ENCODE assay signal across 27 cellular contexts in the genomic region with DNA sequence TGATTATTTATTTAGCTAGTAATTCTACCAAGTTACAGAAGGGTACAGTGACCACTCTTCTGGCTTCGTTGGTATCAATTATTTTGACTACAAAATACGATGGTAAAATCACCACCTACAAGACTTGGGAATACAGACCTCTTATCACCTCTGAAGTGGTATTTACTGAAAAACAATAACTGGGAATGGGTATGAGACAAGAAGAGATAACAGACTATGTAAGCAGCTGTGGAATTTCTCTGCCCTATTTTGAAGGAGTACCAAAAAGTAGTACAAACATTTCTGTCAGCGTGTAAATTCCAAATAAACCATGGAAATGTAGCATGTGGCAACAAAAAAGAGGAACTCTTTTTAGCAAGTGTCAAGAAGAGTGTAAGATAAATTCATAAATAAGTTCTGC.
"Had no signal": no experiment of that assay in that cellular context is flagged by ENCODE, and none has a peak within 500 bp of the region (broad histone marks: within the 10 kb centered on the region; RNA-seq: fewer than 3 reads in every experiment).

No MANE protein-coding gene starts in this region.

- H3K27me3 ChIP-seq: gastroesophageal sphincter, stomach, suprapubic skin, transverse colon, uterus had no signal

- H3K27me3 Mint-ChIP-seq: brain; stimulated activated memory B cell treated with anti-CD40 and anti-IgM and Interleukin-4, amounts not matched to agents 10 μg/mL and 1 μg/mL and 100 μg/mL, for 72 hours; T-helper 17 cell had no signal

- H3K4me1 ChIP-seq: suprapubic skin, uterus had no signal

- H3K27ac ChIP-seq: gastroesophageal sphincter, stomach, suprapubic skin, transverse colon, uterus, VCaP had no signal

- H3K4me3 Mint-ChIP-seq: activated CD8-positive, alpha-beta T cell treated with anti-CD3 and anti-CD28 coated beads, Interleukin-2, amount 10 ng/mL, durations not matched to agents 7 days and 5 days; activated T-helper 1 cell treated with anti-CD3 and anti-CD28 coated beads, Interleukin-12 subunit alpha, Interleukin-12 subunit beta, Interleukin-2, Interleukin-4 antibody, amounts not matched to agents 30 ng/mL and 10 ng/mL and 1 ng/mL, durations not matched to agents 14 hours and 24 hours and 36 hours; brain; stimulated activated memory B cell treated with anti-CD40 and anti-IgM and Interleukin-4, amounts not matched to agents 10 μg/mL and 1 μg/mL and 100 μg/mL, for 72 hours; T-helper 17 cell had no signal

- FAIRE-seq: endothelial cell of umbilical vein, small intestine had no signal

- H3K9me3 Mint-ChIP-seq: activated T-helper 1 cell treated with anti-CD3 and anti-CD28 coated beads, Interleukin-12 subunit alpha, Interleukin-12 subunit beta, Interleukin-2, Interleukin-4 antibody, amounts not matched to agents 30 ng/mL and 10 ng/mL and 1 ng/mL, durations not matched to agents 14 hours and 24 hours and 36 hours; stimulated activated memory B cell treated with anti-CD40 and anti-IgM and Interleukin-4, amounts not matched to agents 10 μg/mL and 1 μg/mL and 100 μg/mL, for 72 hours had no signal

- DNase-seq: activated CD4-positive, alpha-beta T cell treated with anti-CD3 and anti-CD28 coated beads, Interleukin-2, amount 50 U/mL, for 1 hour; activated CD4-positive, CD25-positive, alpha-beta regulatory T cell treated with anti-CD3 and anti-CD28 coated beads, Interleukin-2, amount 50 U/mL, for 72 hours; activated CD8-positive, alpha-beta T cell treated with anti-CD3 and anti-CD28 coated beads, Interleukin-2, amount 10 ng/mL, durations not matched to agents 7 days and 5 days; activated gamma-delta T cell; activated naive CD4-positive, alpha-beta T cell treated with anti-CD3 and anti-CD28 coated beads, Interleukin-2, amount 50 U/mL, for 16 hours; anterior cingulate cortex; caudate nucleus; effector memory CD4-positive, alpha-beta T cell; head of caudate nucleus; hypothalamus; left ventricle myocardium superior; mammary epithelial cell; small intestine; stimulated activated CD4-positive, alpha-beta T cell treated with anti-CD3 and anti-CD28 coated beads, Interleukin-15, amount 100 ng/mL, for 24 hours; stomach; T-helper 17 cell; transverse colon; uterus had no signal

- H3K27ac Mint-ChIP-seq: activated CD8-positive, alpha-beta T cell treated with anti-CD3 and anti-CD28 coated beads, Interleukin-2, amount 10 ng/mL, durations not matched to agents 7 days and 5 days; activated T-helper 1 cell treated with anti-CD3 and anti-CD28 coated beads, Interleukin-12 subunit alpha, Interleukin-12 subunit beta, Interleukin-2, Interleukin-4 antibody, amounts not matched to agents 30 ng/mL and 10 ng/mL and 1 ng/mL, durations not matched to agents 14 hours and 24 hours and 36 hours; brain; stimulated activated memory B cell treated with anti-CD40 and anti-IgM and Interleukin-4, amounts not matched to agents 10 μg/mL and 1 μg/mL and 100 μg/mL, for 72 hours; T-helper 17 cell had no signal

- H3K36me3 ChIP-seq: uterus had no signal

- H3K9me3 ChIP-seq: gastroesophageal sphincter, stomach, suprapubic skin, transverse colon, uterus had no signal

- ATAC-seq: activated CD8-positive, alpha-beta T cell treated with anti-CD3 and anti-CD28 coated beads, Interleukin-2, amount 10 ng/mL, durations not matched to agents 7 days and 5 days; esophagus mucosa; gastroesophageal sphincter; left ventricle myocardium superior; sciatic nerve; stimulated activated memory B cell treated with anti-CD40 and anti-IgM and Interleukin-4, amounts not matched to agents 10 μg/mL and 1 μg/mL and 100 μg/mL, for 72 hours; T-helper 17 cell had no signal

- H3K4me3 ChIP-seq: gastroesophageal sphincter, stomach, suprapubic skin, transverse colon, uterus had no signal
